8 cellular contexts compared by ENCODE assay signal in genomic region chr12:45726594-45727300, GRCh38. TPM values are rescaled to one million over a fixed set of nuclear protein-coding genes. Genes with fewer than 3 reads are reported as not detected.
DNase-seq lines count a peak whose midpoint lies in the region; ATAC-seq and TF ChIP-seq lines count a peak whose summit lies in the region.

No MANE protein-coding gene starts in this region.

- intact Hi-C loops in Caco-2 (cut with micrococcal nuclease; ENCODE audit: unreplicated experiment), result loop anchor here (1.0 to 10.0 kb wide), 9 partner anchors 20 to 592 kb away; partner anchors contain the start of gene ANO6

- H3K36me3 ChIP-seq in Caco-2 (ENCODE audit: control insufficient read depth, insufficient read depth, low read length) (no peaks in the 10 kb centered on the region), KMS-11 (ENCODE audit: insufficient read depth) (no peaks in the 10 kb centered on the region)

- POLR2A ChIA-PET in Caco-2 (lab: Charles Lee), result interaction anchor here (0.6 to 2.5 kb wide), 2 partner anchors 143 to 180 kb away, joined by 3 to 10 read pairs; no protein-coding TSS in a partner anchor

- H3K9me3 ChIP-seq in Caco-2, result no peaks in the 10 kb centered on the region

- peaks cover 6% of the 10 kb centered on the region; the same call in 1 of the 2 replicates for H4K20me1 ChIP-seq in KMS-11 (ENCODE audit: insufficient read depth)

- no peaks in the 10 kb centered on the region for H3K27me3 Mint-ChIP-seq in Caco-2 (ENCODE audit: insufficient read depth, unreplicated experiment)
- no peaks in the 10 kb centered on the region for H3K27me3 Mint-ChIP-seq in effector memory CD8-positive, alpha-beta T cell

- H2AFZ ChIP-seq in KMS-11 (ENCODE audit: low read depth), result peak overlapping the region; percentile 44

- DNase-seq in Caco-2 (peak; percentile 45 to 67), mesenteric fat pad (ENCODE audit: low spot score) (peak; percentile 91)
- DNase-seq in activated CD4-positive, alpha-beta T cell treated with anti-CD3 and anti-CD28 coated beads for 48 hours, result peak; percentile 54
- DNase-seq in effector memory CD8-positive, alpha-beta T cell, result peak in 1 of 3 experiments; percentile 23
- peak; percentile 54 for DNase-seq in stimulated activated naive CD8-positive, alpha-beta T cell treated with anti-CD3 and anti-CD28 coated beads, Interleukin-15, Interleukin-2, amounts not matched to agents 100 U/mL and 50 U/mL, for 24 hours
- no peak for DNase-seq in central memory CD4-positive, alpha-beta T cell

- H3K27me3 ChIP-seq in Caco-2 (replicated peaks; ENCODE audit: control insufficient read depth, insufficient read depth, low read length) (no peaks in the 10 kb centered on the region), KMS-11 (ENCODE audit: insufficient read depth, low read depth) (no peaks in the 10 kb centered on the region)

- CTCF ChIA-PET in Caco-2 (lab: Charles Lee), result interaction anchor here (0.7 to 3.2 kb wide), 8 partner anchors 58 to 183 kb away, joined by 3 to 27 read pairs (median 6); no protein-coding TSS in a partner anchor

- H3K9ac ChIP-seq in KMS-11, result peak overlapping the region; percentile 99

- peaks cover 81% of the 10 kb centered on the region for H3K79me2 ChIP-seq in KMS-11 (ENCODE audit: insufficient read depth, low read depth)

- H3K4me2 ChIP-seq in KMS-11, result peak overlapping the region; percentile 92

- H3K4me3 ChIP-seq in Caco-2 (ENCODE audit: low read depth, low read length), result peak overlapping the region; percentile 51
- H3K4me3 ChIP-seq in KMS-11 (IDR thresholded peaks at IDR 0.05; ENCODE audit: insufficient read depth, low read depth, low read length), result no peak overlapping the region

- no peaks in the 10 kb centered on the region for H3K4me1 Mint-ChIP-seq in Caco-2 (ENCODE audit: low read depth, unreplicated experiment)
- H3K4me1 Mint-ChIP-seq in effector memory CD8-positive, alpha-beta T cell (ENCODE audit: low read depth in 2 of 2), result peaks cover 22 to 48% of the 10 kb centered on the region in 2 donors

- peak overlapping the region; percentile 99 for H3K27ac ChIP-seq in KMS-11

- BruUV-seq in Caco-2 (replicated peaks; lab: Mats Ljungman, UMichigan), result TSS peak; percentile 38

- H3K4me1 ChIP-seq in Caco-2 (peaks cover 14% of the 10 kb centered on the region), KMS-11 (ENCODE audit: low read depth, poor library complexity, severe bottlenecking) (peaks cover 28% of the 10 kb centered on the region)

- TF ChIP-seq CTCF in Caco-2 (IDR thresholded peaks at IDR 0.05; ENCODE audit: insufficient read depth in 1 of 2, low read depth in 1 of 2, low read length in 1 of 2, severe bottlenecking in 1 of 2, unreplicated experiment in 1 of 2) (no peak), KMS-11 (conservative IDR thresholded peaks at IDR 0.05; ENCODE audit: low read depth, low read length) (no peak)

- peaks cover 44% of the 10 kb centered on the region for H3K36me3 Mint-ChIP-seq in Caco-2 (ENCODE audit: insufficient read depth, unreplicated experiment)
- H3K36me3 Mint-ChIP-seq in effector memory CD8-positive, alpha-beta T cell (ENCODE audit: insufficient read depth), result peaks cover 45% of the 10 kb centered on the region

- peak overlapping the region; percentile 80 for H3K27ac Mint-ChIP-seq in Caco-2 (ENCODE audit: unreplicated experiment)
- H3K27ac Mint-ChIP-seq in effector memory CD8-positive, alpha-beta T cell, result peak overlapping the region; percentile 91 to 99

- H3K4me3 Mint-ChIP-seq in Caco-2 (ENCODE audit: unreplicated experiment), result peak overlapping the region; percentile 79
- H3K4me3 Mint-ChIP-seq in effector memory CD8-positive, alpha-beta T cell, result peak overlapping the region; percentile 90 to 100

- ATAC-seq in effector memory CD8-positive, alpha-beta T cell (replicated peaks), result no peak
- no peak for ATAC-seq in stimulated activated naive CD8-positive, alpha-beta T cell treated with anti-CD3 and anti-CD28 coated beads, Interleukin-15, Interleukin-2, amounts not matched to agents 100 U/mL and 50 U/mL, for 24 hours
- no peak for ATAC-seq in GM21717 (IDR thresholded peaks at IDR 0.05; ENCODE audit: unreplicated experiment)

- no peaks in the 10 kb centered on the region for H3K9me3 Mint-ChIP-seq in Caco-2 (ENCODE audit: unreplicated experiment)
- H3K9me3 Mint-ChIP-seq in effector memory CD8-positive, alpha-beta T cell, result no peaks in the 10 kb centered on the region

RNA-seq across cellular contexts. Expression of gene ARID2, which starts 2.8 kb away (rescaled TPM):
- total RNA-seq in Caco-2 (2022), result 50.1 and 53.9 TPM in 2 replicates
- total RNA-seq in mesenteric fat pad, result 26.0 TPM
